Comparison of ENCODE assay signal across 1 cellular context in genomic region chr16:21599158-21599993, GRCh38.
TF ChIP-seq lines count a peak whose summit lies in the region.

Gene METTL9, plus strand, starts transcription at chr16:21599577. Its CDS starts 157 bp downstream, at chr16:21599734.

TF ChIP-seq in HepG2, 621 proteins besides CTCF, POLR2A, EP300 and RAD21 (continued from another document and continues in another):
- TF ChIP-seq RERE (CRISPR knock-in tag; IDR thresholded peaks at IDR 0.05; ENCODE audit: low read depth) (peak; percentile 85), ZKSCAN8 (CRISPR knock-in tag; IDR thresholded peaks at IDR 0.05; ENCODE audit: borderline replicate concordance) (peak; percentile 96), SP2 (CRISPR knock-in tag; IDR thresholded peaks at IDR 0.05) (peak; percentile 94), PHF20 (CRISPR knock-in tag; IDR thresholded peaks at IDR 0.05) (peak; percentile 96), ZBTB20 (CRISPR knock-in tag; IDR thresholded peaks at IDR 0.05; ENCODE audit: borderline replicate concordance, low read depth) (peak; percentile 92), RFX5 (IDR thresholded peaks at IDR 0.05; ENCODE audit: low read depth, low read length) (peak; percentile 75), DPF2 (CRISPR knock-in tag; IDR thresholded peaks at IDR 0.05; ENCODE audit: borderline replicate concordance, low read depth) (peak; percentile 63; the same call in 1 of the 2 replicates), TAF15 (IDR thresholded peaks at IDR 0.05; ENCODE audit: low read depth, low read length, poor library complexity, severe bottlenecking) (peak; percentile 100), ZNF484 (CRISPR knock-in tag; IDR thresholded peaks at IDR 0.05; ENCODE audit: borderline replicate concordance, low read depth) (no peak; the same call in 1 of the 2 replicates), RXRB (CRISPR knock-in tag; IDR thresholded peaks at IDR 0.05; ENCODE audit: borderline replicate concordance) (peak; percentile 95), ARNTL (CRISPR knock-in tag; IDR thresholded peaks at IDR 0.05) (peak; percentile 93), SNAPC5 (CRISPR knock-in tag; IDR thresholded peaks at IDR 0.05; ENCODE audit: borderline replicate concordance) (peak; percentile 95), SIX1 (CRISPR knock-in tag; IDR thresholded peaks at IDR 0.05; ENCODE audit: borderline replicate concordance) (peak; percentile 66; the same call in 1 of the 2 replicates), DMAP1 (CRISPR knock-in tag; IDR thresholded peaks at IDR 0.05) (peak; percentile 95; the same call in 1 of the 2 replicates), ZNF530 (CRISPR knock-in tag; IDR thresholded peaks at IDR 0.05; ENCODE audit: low read depth) (0 out of 2 replicates have a peak, but pooled peaks have one; percentile 50), ZNF292 (CRISPR knock-in tag; IDR thresholded peaks at IDR 0.05; ENCODE audit: borderline replicate concordance, low read depth) (peak; percentile 95), LCORL (IDR thresholded peaks at IDR 0.05) (no peak), LCORL (CRISPR knock-in tag; IDR thresholded peaks at IDR 0.05) (peak; percentile 99), ZBTB37 (CRISPR knock-in tag; IDR thresholded peaks at IDR 0.05) (peak; percentile 70; the same call in 1 of the 2 replicates), POLR2G (IDR thresholded peaks at IDR 0.05; ENCODE audit: low read depth, low read length) (peak; percentile 98), ZNF652 (CRISPR knock-in tag; IDR thresholded peaks at IDR 0.05; ENCODE audit: borderline replicate concordance, low read depth) (peak; percentile 66), PAF1 (CRISPR knock-in tag; IDR thresholded peaks at IDR 0.05) (no peak), SRSF9 (IDR thresholded peaks at IDR 0.05; ENCODE audit: borderline replicate concordance, insufficient read depth, low read depth, low read length, poor library complexity, severe bottlenecking) (no peak), SMYD3 (CRISPR knock-in tag; IDR thresholded peaks at IDR 0.05) (peak; percentile 92), TFDP2 (CRISPR knock-in tag; IDR thresholded peaks at IDR 0.05) (peak; percentile 95), ZNF75D (CRISPR knock-in tag; IDR thresholded peaks at IDR 0.05; ENCODE audit: borderline replicate concordance) (peak; percentile 82; the same call in 1 of the 2 replicates), ZNF230 (CRISPR knock-in tag; IDR thresholded peaks at IDR 0.05) (peak; percentile 92), ZBTB8A (CRISPR knock-in tag; IDR thresholded peaks at IDR 0.05; ENCODE audit: borderline replicate concordance, low read depth) (0 out of 2 replicates have a peak, but pooled peaks have one; percentile 43), HIC2 (CRISPR knock-in tag; IDR thresholded peaks at IDR 0.05; ENCODE audit: low read depth) (peak; percentile 88), ZNF570 (CRISPR knock-in tag; IDR thresholded peaks at IDR 0.05; ENCODE audit: borderline replicate concordance) (0 out of 2 replicates have a peak, but pooled peaks have one; percentile 87), ZBTB21 (CRISPR knock-in tag; IDR thresholded peaks at IDR 0.05) (peak; percentile 79), ZNF615 (CRISPR knock-in tag; IDR thresholded peaks at IDR 0.05; ENCODE audit: borderline replicate concordance) (peak; percentile 91; the same call in 1 of the 2 replicates), ZSCAN29 (CRISPR knock-in tag; conservative IDR thresholded peaks at IDR 0.05) (peak; percentile 92), ZFP36 (IDR thresholded peaks at IDR 0.05; ENCODE audit: borderline replicate concordance, low read depth, low read length, partially characterized antibody) (no peak), ELF3 (CRISPR knock-in tag; IDR thresholded peaks at IDR 0.05) (peak; percentile 94), GATAD1 (CRISPR knock-in tag; IDR thresholded peaks at IDR 0.05) (peak; percentile 98), POLR2AphosphoS2 (IDR thresholded peaks at IDR 0.05; ENCODE audit: low read depth, low read length) (0 out of 2 replicates have a peak, but pooled peaks have one; percentile 56), ZKSCAN1 (IDR thresholded peaks at IDR 0.05; ENCODE audit: low read length) (peak; percentile 71), CSRNP2 (CRISPR knock-in tag; conservative IDR thresholded peaks at IDR 0.05; ENCODE audit: low read depth) (peak; percentile 92), ZNF318 (CRISPR knock-in tag; IDR thresholded peaks at IDR 0.05) (peak; percentile 95; the same call in 1 of the 2 replicates), ZEB1 (IDR thresholded peaks at IDR 0.05; ENCODE audit: insufficient replicate concordance, low read depth) (peak; percentile 74), ELF1 (CRISPR knock-in tag; IDR thresholded peaks at IDR 0.05) (peak; percentile 91)
